In genomic region chr10:5882961-5883360, GRCh38 we compare ENCODE assay signal across 17 cellular contexts.
"Had no signal": no experiment of that assay in that cellular context is flagged by ENCODE, and none has a peak within 500 bp of the region (broad histone marks: within the 10 kb centered on the region; RNA-seq: fewer than 3 reads in every experiment).

No MANE protein-coding gene starts in this region.

- ATAC-seq: foreskin keratinocyte; gastroesophageal sphincter; heart left ventricle; lower lobe of right lung; natural killer cell; sciatic nerve; stimulated activated memory B cell treated with anti-CD40 and anti-IgM and Interleukin-4, amounts not matched to agents 10 μg/mL and 1 μg/mL and 100 μg/mL, for 72 hours; stimulated activated naive CD8-positive, alpha-beta T cell treated with anti-CD3 and anti-CD28 coated beads, Interleukin-15, Interleukin-2, amounts not matched to agents 100 U/mL and 50 U/mL, for 24 hours had no signal

- H3K27ac Mint-ChIP-seq: natural killer cell; neural progenitor cell; progenitor cell of endocrine pancreas; stimulated activated memory B cell treated with anti-CD40 and anti-IgM and Interleukin-4, amounts not matched to agents 10 μg/mL and 1 μg/mL and 100 μg/mL, for 72 hours had no signal

- H3K4me3 Mint-ChIP-seq: natural killer cell; neural progenitor cell; stimulated activated memory B cell treated with anti-CD40 and anti-IgM and Interleukin-4, amounts not matched to agents 10 μg/mL and 1 μg/mL and 100 μg/mL, for 72 hours had no signal

- H3K9me3 Mint-ChIP-seq: natural killer cell; neural progenitor cell; stimulated activated memory B cell treated with anti-CD40 and anti-IgM and Interleukin-4, amounts not matched to agents 10 μg/mL and 1 μg/mL and 100 μg/mL, for 72 hours had no signal

- H3K27me3 Mint-ChIP-seq: stimulated activated memory B cell treated with anti-CD40 and anti-IgM and Interleukin-4, amounts not matched to agents 10 μg/mL and 1 μg/mL and 100 μg/mL, for 72 hours had no signal

- DNase-seq: dermis blood vessel endothelial cell; effector memory CD4-positive, alpha-beta T cell; heart left ventricle; kidney; left ventricle myocardium inferior; lower lobe of right lung; natural killer cell; stimulated activated CD4-positive, alpha-beta T cell treated with anti-CD3 and anti-CD28 coated beads, Interleukin-4, amount 100 ng/mL, for 4 hours; stimulated activated naive CD8-positive, alpha-beta T cell treated with anti-CD3 and anti-CD28 coated beads, Interleukin-15, Interleukin-2, amounts not matched to agents 100 U/mL and 50 U/mL, for 24 hours; substantia nigra; upper lobe of left lung had no signal
